23 cellular contexts compared by ENCODE assay signal in the genomic region with DNA sequence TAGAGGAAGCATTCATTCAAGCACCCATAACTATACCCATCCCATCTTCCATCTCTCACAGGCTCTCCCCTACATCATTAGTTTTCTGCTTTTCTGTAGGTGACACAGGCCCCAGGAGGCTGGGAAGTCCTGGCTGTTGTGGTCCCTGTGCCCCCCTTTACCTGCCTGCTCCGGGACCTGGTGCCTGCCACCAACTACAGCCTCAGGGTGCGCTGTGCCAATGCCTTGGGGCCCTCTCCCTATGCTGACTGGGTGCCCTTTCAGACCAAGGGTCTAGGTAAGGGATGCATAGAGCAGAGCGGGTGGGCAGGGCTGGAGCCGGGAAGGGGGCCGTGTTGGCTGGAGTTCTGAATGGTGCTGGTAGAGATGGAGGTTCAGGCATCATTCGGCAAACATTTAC. TPM values are rescaled to one million over a fixed set of nuclear protein-coding genes. Genes with fewer than 3 reads are reported as not detected.
DNase-seq lines count a peak whose midpoint lies in the region; ATAC-seq and TF ChIP-seq lines count a peak whose summit lies in the region.
"Had no signal": no experiment of that assay in that cellular context is flagged by ENCODE, and none has a peak within 500 bp of the region (broad histone marks: within the 10 kb centered on the region; RNA-seq: fewer than 3 reads in every experiment).

No MANE protein-coding gene starts in this region.

- H3K27ac ChIP-seq in HUES64 (ENCODE audit: low read depth, low read length) (peak overlapping the region; percentile 99), ectodermal cell (ENCODE audit: insufficient read depth, low read depth, low read length, poor library complexity, severe bottlenecking) (peak overlapping the region; percentile 99), temporal lobe (ENCODE audit: low read depth, low read length) (peak overlapping the region; percentile 98)
- H3K27ac ChIP-seq: C4-2B had no signal

- peak overlapping the region; percentile 79; the same call in 1 of the 2 replicates for H3K9ac ChIP-seq in HUES64 (ENCODE audit: low read depth, low read length)

- peaks cover 18% of the 10 kb centered on the region for H3K36me3 Mint-ChIP-seq in mesothelial cell of epicardium

- H3K27me3 Mint-ChIP-seq in mesothelial cell of epicardium (ENCODE audit: low read depth): no peaks in the 10 kb centered on the region
- H3K27me3 Mint-ChIP-seq: type B pancreatic cell had no signal

- WGBS in HUES64: 96% methylated on average over 5 of the region's 6 CpGs
- WGBS in ectodermal cell, 2 experiments: 94 to 96% methylated on average over 5 of the region's 6 CpGs

- no peak for TF ChIP-seq CTCF in mesothelial cell of epicardium (IDR thresholded peaks at IDR 0.05; ENCODE audit: unreplicated experiment)

- DNase-seq in mesothelial cell of epicardium (ENCODE audit: low spot score in 2 of 2, unreplicated experiment in 2 of 2) (no peak), NCI-H1105 treated with DMSO at 0.1 percent for 48 hours (lab: John Stamatoyannopoulos, UW) (no peak), NCI-H526 (lab: John Stamatoyannopoulos, UW) (no peak)
- DNase-seq: activated CD4-positive, alpha-beta T cell treated with anti-CD3 and anti-CD28 coated beads, Interleukin-2, amount 10 ng/mL, durations not matched to agents 24 days and 14 days; activated effector memory CD4-positive, alpha-beta T cell treated with anti-CD3 and anti-CD28 coated beads, Interleukin-2, amount 50 U/mL, for 16 hours; activated T-cell treated with anti-CD3 and anti-CD28 coated beads, Interleukin-2, amount 50 U/mL, for 1 hour; body of pancreas; DMS79 treated with DMSO at 0.1 percent for 48 hours; effector CD8-positive, alpha-beta T cell; glutamatergic neuron; HFFc6; kidney glomerular epithelial cell; NCI-H187; NCI-H524 treated with DMSO at 0.1 percent for 48 hours; SHP77; stimulated activated naive CD8-positive, alpha-beta T cell treated with anti-CD3 and anti-CD28 coated beads, Interleukin-15, amount 100 ng/mL, for 72 hours had no signal

- H3K27me3 ChIP-seq in HUES64 (ENCODE audit: insufficient read depth, low read length): no peaks in the 10 kb centered on the region
- no peaks in the 10 kb centered on the region for H3K27me3 ChIP-seq in ectodermal cell (ENCODE audit: control insufficient read depth, insufficient read depth, low read length, poor library complexity, severe bottlenecking)
- H3K27me3 ChIP-seq: body of pancreas had no signal

- H3K4me3 ChIP-seq in HUES64 (ENCODE audit: low read length) (no peak overlapping the region), ectodermal cell (ENCODE audit: insufficient read depth, low read depth, low read length) (no peak overlapping the region)
- H3K4me3 ChIP-seq: body of pancreas, lung had no signal

- H3K36me3 ChIP-seq in HUES64 (ENCODE audit: insufficient read depth, low read length) (peaks cover 74% of the 10 kb centered on the region), ectodermal cell (ENCODE audit: control insufficient read depth, insufficient read depth, low read length) (peaks cover 31% of the 10 kb centered on the region)

- no peaks in the 10 kb centered on the region for H3K9me3 ChIP-seq in HUES64 (ENCODE audit: insufficient read depth, low read depth, low read length)
- H3K9me3 ChIP-seq in ectodermal cell (ENCODE audit: control insufficient read depth, low read length): no peaks in the 10 kb centered on the region
- H3K9me3 ChIP-seq: body of pancreas had no signal

- H3K4me1 ChIP-seq in HUES64 (ENCODE audit: insufficient read depth, low read length) (peaks cover 64% of the 10 kb centered on the region), ectodermal cell (ENCODE audit: control insufficient read depth, insufficient read depth, low read length) (peaks cover 62% of the 10 kb centered on the region)

- no peak for ATAC-seq in GM18909 (IDR thresholded peaks at IDR 0.05; ENCODE audit: poor library complexity, unreplicated experiment)
- ATAC-seq: body of pancreas; stimulated activated naive CD8-positive, alpha-beta T cell treated with anti-CD3 and anti-CD28 coated beads, Interleukin-15, amount 100 ng/mL, for 72 hours had no signal

- H3K4me3 Mint-ChIP-seq in mesothelial cell of epicardium: no peak overlapping the region
- H3K4me3 Mint-ChIP-seq: activated CD4-positive, alpha-beta T cell treated with anti-CD3 and anti-CD28 coated beads, Interleukin-2, amount 10 ng/mL, durations not matched to agents 24 days and 14 days; HFFc6; stimulated activated naive CD8-positive, alpha-beta T cell treated with anti-CD3 and anti-CD28 coated beads, Interleukin-15, amount 100 ng/mL, for 72 hours had no signal

- peaks cover 64% of the 10 kb centered on the region for H3K4me1 Mint-ChIP-seq in mesothelial cell of epicardium
- H3K4me1 Mint-ChIP-seq: activated CD4-positive, alpha-beta T cell treated with anti-CD3 and anti-CD28 coated beads, Interleukin-2, amount 10 ng/mL, durations not matched to agents 24 days and 14 days; stimulated activated naive CD8-positive, alpha-beta T cell treated with anti-CD3 and anti-CD28 coated beads, Interleukin-15, amount 100 ng/mL, for 72 hours had no signal

- H3K27ac Mint-ChIP-seq in mesothelial cell of epicardium: peak overlapping the region; percentile 94
- H3K27ac Mint-ChIP-seq: activated CD4-positive, alpha-beta T cell treated with anti-CD3 and anti-CD28 coated beads, Interleukin-2, amount 10 ng/mL, durations not matched to agents 24 days and 14 days; HFFc6; stimulated activated naive CD8-positive, alpha-beta T cell treated with anti-CD3 and anti-CD28 coated beads, Interleukin-15, amount 100 ng/mL, for 72 hours had no signal

- no peaks in the 10 kb centered on the region for H3K9me3 Mint-ChIP-seq in mesothelial cell of epicardium
- H3K9me3 Mint-ChIP-seq: activated CD4-positive, alpha-beta T cell treated with anti-CD3 and anti-CD28 coated beads, Interleukin-2, amount 10 ng/mL, durations not matched to agents 24 days and 14 days; HFFc6; stimulated activated naive CD8-positive, alpha-beta T cell treated with anti-CD3 and anti-CD28 coated beads, Interleukin-15, amount 100 ng/mL, for 72 hours; type B pancreatic cell had no signal

RNA-seq across cellular contexts. Expression of gene TYRO3, which starts 8.2 kb away (rescaled TPM):
- polyA plus RNA-seq in HUES64 (2013, experiment 1 of 2): 66.2 TPM
- polyA plus RNA-seq in HUES64 (2013, experiment 2 of 2): 76.8 TPM
- polyA plus RNA-seq in ectodermal cell (2013, experiment 1 of 4): 111 TPM
- polyA plus RNA-seq in ectodermal cell (2013, experiment 2 of 4): 131 TPM
- polyA plus RNA-seq in ectodermal cell (2013, experiment 3 of 4): 99.3 TPM
- polyA plus RNA-seq in ectodermal cell (2013, experiment 4 of 4): 103 TPM
- total RNA-seq in mesothelial cell of epicardium: 94.4 to 104 TPM (median 95.8 TPM) in 3 replicates
- total RNA-seq in temporal lobe: 10.3 TPM

RNA-seq across cellular contexts. Expression of gene RPAP1, which starts 23.2 kb away (rescaled TPM):
- 32.8 TPM for polyA plus RNA-seq in HUES64 (2013, experiment 1 of 2)
- polyA plus RNA-seq in HUES64 (2013, experiment 2 of 2): 33.0 TPM
- 37.6 TPM for polyA plus RNA-seq in ectodermal cell (2013, experiment 1 of 4)
- polyA plus RNA-seq in ectodermal cell (2013, experiment 2 of 4): 33.7 TPM
- polyA plus RNA-seq in ectodermal cell (2013, experiment 3 of 4): 27.7 TPM
- polyA plus RNA-seq in ectodermal cell (2013, experiment 4 of 4): 28.1 TPM
- total RNA-seq in mesothelial cell of epicardium (54.0 to 65.5 TPM (median 54.8 TPM) in 3 replicates), temporal lobe (22.6 TPM)

RNA-seq across cellular contexts. Expression of gene LTK, which starts 53.6 kb away (rescaled TPM):
- not detected for polyA plus RNA-seq in HUES64 (2013, experiment 1 of 2)
- polyA plus RNA-seq in HUES64 (2013, experiment 2 of 2): not detected
- polyA plus RNA-seq in ectodermal cell (2013, experiment 1 of 4): not detected
- not detected for polyA plus RNA-seq in ectodermal cell (2013, experiment 2 of 4)
- polyA plus RNA-seq in ectodermal cell (2013, experiment 3 of 4): not detected
- polyA plus RNA-seq in ectodermal cell (2013, experiment 4 of 4): 0.08 TPM
- total RNA-seq in mesothelial cell of epicardium (0.91 to 1.2 TPM (median 1.0 TPM) in 3 replicates), temporal lobe (under 0.01 TPM)
- total RNA-seq: activated CD4-positive, alpha-beta T cell treated with anti-CD3 and anti-CD28 coated beads, Interleukin-2, amount 10 ng/mL, durations not matched to agents 24 days and 14 days; body of pancreas had no signal
